1 cellular context compared by ENCODE assay signal in genomic region chr3:152718810-152719209, GRCh38.
TF ChIP-seq lines count a peak whose summit lies in the region.

No MANE protein-coding gene starts in this region.

TF ChIP-seq in H1, 55 proteins besides CTCF, POLR2A, EP300 and RAD21:
- TF ChIP-seq GTF2F1 (IDR thresholded peaks at IDR 0.05; ENCODE audit: borderline replicate concordance, low read depth, low read length) (no peak), CBX5 (IDR thresholded peaks at IDR 0.05; ENCODE audit: low read depth, low read length) (no peak), NANOG (IDR thresholded peaks at IDR 0.05; ENCODE audit: insufficient read depth, low read depth, low read length, poor library complexity, severe bottlenecking) (no peak), KDM4A (IDR thresholded peaks at IDR 0.05; ENCODE audit: low read depth, low read length, severe bottlenecking) (no peak), MAFK (IDR thresholded peaks at IDR 0.05; ENCODE audit: low read depth, low read length) (no peak), BRCA1 (IDR thresholded peaks at IDR 0.05; ENCODE audit: low read depth, low read length) (no peak), SIRT6 (IDR thresholded peaks at IDR 0.05; ENCODE audit: low read length) (no peak), CHD2 (IDR thresholded peaks at IDR 0.05; ENCODE audit: low read length) (no peak), RNF2 (IDR thresholded peaks at IDR 0.05; ENCODE audit: borderline replicate concordance, low read depth, low read length, missing control alignments, poor library complexity, severe bottlenecking) (no peak), SAP30 (IDR thresholded peaks at IDR 0.05; ENCODE audit: insufficient read depth, insufficient replicate concordance, low read length) (no peak), SIX5 (IDR thresholded peaks at IDR 0.05; ENCODE audit: low read depth, low read length) (no peak), CHD1 (IDR thresholded peaks at IDR 0.05; ENCODE audit: low read depth, low read length) (no peak)
